ENCODE assay signal across 24 cellular contexts in genomic region chr12:49026101-49026500, GRCh38. TPM values are rescaled to one million over a fixed set of nuclear protein-coding genes. Genes with fewer than 3 reads are reported as not detected.
DNase-seq lines count a peak whose midpoint lies in the region; ATAC-seq and TF ChIP-seq lines count a peak whose summit lies in the region.
"Had no signal": no experiment of that assay in that cellular context is flagged by ENCODE, and none has a peak within 500 bp of the region (broad histone marks: within the 10 kb centered on the region; RNA-seq: fewer than 3 reads in every experiment).

No MANE protein-coding gene starts in this region.

- H3K4me1 Mint-ChIP-seq in CD8-positive, alpha-beta memory T cell, result no peaks in the 10 kb centered on the region
- H3K4me1 Mint-ChIP-seq in endothelial cell (ENCODE audit: unreplicated experiment), result peaks cover 3% of the 10 kb centered on the region
- H3K4me1 Mint-ChIP-seq in stimulated activated effector memory CD8-positive, alpha-beta T cell treated with anti-CD3 and anti-CD28 coated beads, Interleukin-12 subunit alpha, Interleukin-12 subunit beta, amount 100 ng/mL, for 72 hours, result no peaks in the 10 kb centered on the region
- H3K4me1 Mint-ChIP-seq in activated T-helper 1 cell treated with anti-CD3 and anti-CD28 coated beads, Interleukin-12 subunit alpha, Interleukin-12 subunit beta, Interleukin-2, Interleukin-4 antibody, amounts not matched to agents 30 ng/mL and 10 ng/mL and 1 ng/mL, durations not matched to agents 14 hours and 24 hours and 36 hours (ENCODE audit: low read depth), result no peaks in the 10 kb centered on the region

- no peak overlapping the region for H3K4me3 ChIP-seq in CD8-positive, alpha-beta memory T cell (ENCODE audit: low read length)
- H3K4me3 ChIP-seq: SK-N-MC had no signal

- no peaks in the 10 kb centered on the region for H3K27me3 ChIP-seq in CD8-positive, alpha-beta memory T cell (ENCODE audit: insufficient read depth, low read length, poor library complexity, severe bottlenecking)

- H3K9me3 Mint-ChIP-seq in CD8-positive, alpha-beta memory T cell, result no peaks in the 10 kb centered on the region
- H3K9me3 Mint-ChIP-seq in endothelial cell (ENCODE audit: unreplicated experiment), result no peaks in the 10 kb centered on the region
- H3K9me3 Mint-ChIP-seq in stimulated activated effector memory CD8-positive, alpha-beta T cell treated with anti-CD3 and anti-CD28 coated beads, Interleukin-12 subunit alpha, Interleukin-12 subunit beta, amount 100 ng/mL, for 72 hours, result no peaks in the 10 kb centered on the region
- H3K9me3 Mint-ChIP-seq in activated T-helper 1 cell treated with anti-CD3 and anti-CD28 coated beads, Interleukin-12 subunit alpha, Interleukin-12 subunit beta, Interleukin-2, Interleukin-4 antibody, amounts not matched to agents 30 ng/mL and 10 ng/mL and 1 ng/mL, durations not matched to agents 14 hours and 24 hours and 36 hours, result no peaks in the 10 kb centered on the region

- POLR2A ChIA-PET in CD8-positive, alpha-beta memory T cell (lab: Charles Lee), result no interaction called here
- POLR2A ChIA-PET in RWPE1 (lab: Yijun Ruan, JAX; ENCODE audit: low non-redundant PET), result no interaction called here

- H3K9me3 ChIP-seq in CD8-positive, alpha-beta memory T cell (ENCODE audit: low read length), result no peaks in the 10 kb centered on the region

- ATAC-seq in stimulated activated effector memory CD8-positive, alpha-beta T cell treated with anti-CD3 and anti-CD28 coated beads, Interleukin-12 subunit alpha, Interleukin-12 subunit beta, amount 100 ng/mL, for 72 hours, result no peak
- no peak for ATAC-seq in stimulated activated naive CD8-positive, alpha-beta T cell treated with anti-CD3 and anti-CD28 coated beads, Interleukin-15, Interleukin-2, amounts not matched to agents 100 U/mL and 50 U/mL, for 24 hours
- ATAC-seq: HepG2 had no signal

- DNase-seq in CD8-positive, alpha-beta memory T cell, result no peak
- no peak for DNase-seq in RWPE1 (ENCODE audit: low spot score)
- DNase-seq in endothelial cell (ENCODE audit: low spot score), result no peak
- no peak for DNase-seq in stimulated activated effector memory CD8-positive, alpha-beta T cell treated with anti-CD3 and anti-CD28 coated beads, Interleukin-12 subunit alpha, Interleukin-12 subunit beta, amount 100 ng/mL, for 72 hours (ENCODE audit: low spot score in 2 of 2)
- DNase-seq in stimulated activated naive CD8-positive, alpha-beta T cell treated with anti-CD3 and anti-CD28 coated beads, Interleukin-15, Interleukin-2, amounts not matched to agents 100 U/mL and 50 U/mL, for 24 hours, result no peak
- no peak for DNase-seq in activated T-helper 1 cell treated with anti-CD3 and anti-CD28 coated beads, Interleukin-12 subunit alpha, Interleukin-12 subunit beta, Interleukin-2, Interleukin-4 antibody, amounts not matched to agents 30 ng/mL and 10 ng/mL and 1 ng/mL, durations not matched to agents 14 hours and 24 hours and 36 hours (ENCODE audit: low spot score)
- DNase-seq in GM20000 (ENCODE audit: low spot score), result no peak
- DNase-seq: ACHN, COR-L47, DMS153, GDM1, KG1, NCI-H187, NCI-H2107, NCI-H2227 treated with DMSO at 0.1 percent for 48 hours, NCI-H510A treated with DMSO at 0.1 percent for 48 hours, NCI-H774, OCI-M1, SHP77 had no signal

- H3K36me3 Mint-ChIP-seq in CD8-positive, alpha-beta memory T cell, result peaks cover 4 to 87% (median 17%) of the 10 kb centered on the region in 3 donors
- peaks cover 60% of the 10 kb centered on the region for H3K36me3 Mint-ChIP-seq in endothelial cell (ENCODE audit: low read depth, unreplicated experiment)
- H3K36me3 Mint-ChIP-seq in stimulated activated effector memory CD8-positive, alpha-beta T cell treated with anti-CD3 and anti-CD28 coated beads, Interleukin-12 subunit alpha, Interleukin-12 subunit beta, amount 100 ng/mL, for 72 hours, result peaks cover 96% of the 10 kb centered on the region
- peaks cover 47% of the 10 kb centered on the region for H3K36me3 Mint-ChIP-seq in activated T-helper 1 cell treated with anti-CD3 and anti-CD28 coated beads, Interleukin-12 subunit alpha, Interleukin-12 subunit beta, Interleukin-2, Interleukin-4 antibody, amounts not matched to agents 30 ng/mL and 10 ng/mL and 1 ng/mL, durations not matched to agents 14 hours and 24 hours and 36 hours (ENCODE audit: low read depth)

- H3K27ac ChIP-seq in CD8-positive, alpha-beta memory T cell (ENCODE audit: low read depth, low read length), result no peak overlapping the region
- H3K27ac ChIP-seq in RWPE1, result peak overlapping the region; percentile 4; the same call in 1 of the 2 replicates
- H3K27ac ChIP-seq: C4-2B, SK-N-MC had no signal

- H3K27ac Mint-ChIP-seq in CD8-positive, alpha-beta memory T cell, result peak overlapping the region in 7 of 8 donors; percentile 54 to 100 (median 82)
- peak overlapping the region; percentile 13 for H3K27ac Mint-ChIP-seq in endothelial cell (ENCODE audit: unreplicated experiment)
- H3K27ac Mint-ChIP-seq in stimulated activated effector memory CD8-positive, alpha-beta T cell treated with anti-CD3 and anti-CD28 coated beads, Interleukin-12 subunit alpha, Interleukin-12 subunit beta, amount 100 ng/mL, for 72 hours, result peak overlapping the region; percentile 45
- H3K27ac Mint-ChIP-seq in activated T-helper 1 cell treated with anti-CD3 and anti-CD28 coated beads, Interleukin-12 subunit alpha, Interleukin-12 subunit beta, Interleukin-2, Interleukin-4 antibody, amounts not matched to agents 30 ng/mL and 10 ng/mL and 1 ng/mL, durations not matched to agents 14 hours and 24 hours and 36 hours, result no peak overlapping the region

- H3K36me3 ChIP-seq in CD8-positive, alpha-beta memory T cell (ENCODE audit: insufficient read depth, low read length), result peaks cover 45% of the 10 kb centered on the region

- no peak overlapping the region for H3K4me3 Mint-ChIP-seq in CD8-positive, alpha-beta memory T cell
- peak overlapping the region; percentile 30 for H3K4me3 Mint-ChIP-seq in endothelial cell (ENCODE audit: unreplicated experiment)
- no peak overlapping the region for H3K4me3 Mint-ChIP-seq in stimulated activated effector memory CD8-positive, alpha-beta T cell treated with anti-CD3 and anti-CD28 coated beads, Interleukin-12 subunit alpha, Interleukin-12 subunit beta, amount 100 ng/mL, for 72 hours
- no peak overlapping the region for H3K4me3 Mint-ChIP-seq in activated T-helper 1 cell treated with anti-CD3 and anti-CD28 coated beads, Interleukin-12 subunit alpha, Interleukin-12 subunit beta, Interleukin-2, Interleukin-4 antibody, amounts not matched to agents 30 ng/mL and 10 ng/mL and 1 ng/mL, durations not matched to agents 14 hours and 24 hours and 36 hours

- CTCF ChIA-PET in CD8-positive, alpha-beta memory T cell (lab: Charles Lee), result interaction anchor here (0.9 kb wide), 1 partner anchor 62 kb away, joined by 3 read pairs; no protein-coding TSS in a partner anchor
- CTCF ChIA-PET in RWPE1 (lab: Yijun Ruan, JAX), result no interaction called here

- intact Hi-C loops in activated T-helper 1 cell treated with anti-CD3 and anti-CD28 coated beads, Interleukin-12 subunit alpha, Interleukin-12 subunit beta, Interleukin-2, Interleukin-4 antibody, amounts not matched to agents 30 ng/mL and 10 ng/mL and 1 ng/mL, durations not matched to agents 14 hours and 24 hours and 36 hours (cut with micrococcal nuclease), result no loop called here

- H3K4me1 ChIP-seq in CD8-positive, alpha-beta memory T cell (ENCODE audit: insufficient read depth, low read length), result no peaks in the 10 kb centered on the region

- no peaks in the 10 kb centered on the region for H3K27me3 Mint-ChIP-seq in CD8-positive, alpha-beta memory T cell
- peaks cover 21% of the 10 kb centered on the region for H3K27me3 Mint-ChIP-seq in endothelial cell (ENCODE audit: unreplicated experiment)
- H3K27me3 Mint-ChIP-seq in activated T-helper 1 cell treated with anti-CD3 and anti-CD28 coated beads, Interleukin-12 subunit alpha, Interleukin-12 subunit beta, Interleukin-2, Interleukin-4 antibody, amounts not matched to agents 30 ng/mL and 10 ng/mL and 1 ng/mL, durations not matched to agents 14 hours and 24 hours and 36 hours (ENCODE audit: insufficient read depth), result no peaks in the 10 kb centered on the region

- TF ChIP-seq CTCF in RWPE1 (conservative IDR thresholded peaks at IDR 0.05; ENCODE audit: low read depth) (no peak), endothelial cell (IDR thresholded peaks at IDR 0.05; ENCODE audit: unreplicated experiment) (no peak), GM20000 (IDR thresholded peaks at IDR 0.05; ENCODE audit: extremely low read depth, missing control alignments) (no peak)

RNA-seq across cellular contexts. Expression of gene PRKAG1, which starts 7.5 kb away (rescaled TPM):
- total RNA-seq in CD8-positive, alpha-beta memory T cell, result 10 to 100 TPM; 73.3 to 78.3 TPM
- polyA plus RNA-seq in CD8-positive, alpha-beta memory T cell, result 45.9 TPM
- 24.0 TPM for total RNA-seq in endothelial cell (ENCODE audit: unreplicated experiment)
- total RNA-seq in activated T-helper 1 cell treated with anti-CD3 and anti-CD28 coated beads, Interleukin-12 subunit alpha, Interleukin-12 subunit beta, Interleukin-2, Interleukin-4 antibody, amounts not matched to agents 30 ng/mL and 10 ng/mL and 1 ng/mL, durations not matched to agents 14 hours and 24 hours and 36 hours, result 85.0 and 85.1 TPM in 2 replicates

RNA-seq across cellular contexts. Expression of gene DDN, which starts 26.9 kb away (rescaled TPM):
- total RNA-seq in CD8-positive, alpha-beta memory T cell, result under 1 TPM; 0.33 to 0.39 TPM
- not detected for polyA plus RNA-seq in CD8-positive, alpha-beta memory T cell
- 0.10 TPM for total RNA-seq in endothelial cell (ENCODE audit: unreplicated experiment)
- 0.78 and 1.1 TPM in 2 replicates for total RNA-seq in activated T-helper 1 cell treated with anti-CD3 and anti-CD28 coated beads, Interleukin-12 subunit alpha, Interleukin-12 subunit beta, Interleukin-2, Interleukin-4 antibody, amounts not matched to agents 30 ng/mL and 10 ng/mL and 1 ng/mL, durations not matched to agents 14 hours and 24 hours and 36 hours

RNA-seq across cellular contexts. Expression of gene KMT2D, which starts 34.5 kb away (rescaled TPM):
- 10 to 100 TPM; 79.4 to 79.7 TPM for total RNA-seq in CD8-positive, alpha-beta memory T cell
- polyA plus RNA-seq in CD8-positive, alpha-beta memory T cell, result 22.8 TPM
- total RNA-seq in endothelial cell (ENCODE audit: unreplicated experiment), result 135 TPM
- 107 and 109 TPM in 2 replicates for total RNA-seq in activated T-helper 1 cell treated with anti-CD3 and anti-CD28 coated beads, Interleukin-12 subunit alpha, Interleukin-12 subunit beta, Interleukin-2, Interleukin-4 antibody, amounts not matched to agents 30 ng/mL and 10 ng/mL and 1 ng/mL, durations not matched to agents 14 hours and 24 hours and 36 hours

RNA-seq across cellular contexts. Expression of gene RHEBL1, which starts 43.7 kb away (rescaled TPM):
- total RNA-seq in CD8-positive, alpha-beta memory T cell, result 10 to 100 TPM; 10.1 to 10.2 TPM
- 8.0 TPM for polyA plus RNA-seq in CD8-positive, alpha-beta memory T cell
- total RNA-seq in endothelial cell (ENCODE audit: unreplicated experiment), result 3.2 TPM
- 8.6 and 10.7 TPM in 2 replicates for total RNA-seq in activated T-helper 1 cell treated with anti-CD3 and anti-CD28 coated beads, Interleukin-12 subunit alpha, Interleukin-12 subunit beta, Interleukin-2, Interleukin-4 antibody, amounts not matched to agents 30 ng/mL and 10 ng/mL and 1 ng/mL, durations not matched to agents 14 hours and 24 hours and 36 hours

RNA-seq across cellular contexts. Expression of gene WNT1, which starts 48.0 kb away (rescaled TPM):
- not detected for total RNA-seq in CD8-positive, alpha-beta memory T cell
- 2.3 TPM for polyA plus RNA-seq in CD8-positive, alpha-beta memory T cell
- total RNA-seq in endothelial cell (ENCODE audit: unreplicated experiment), result not detected
- 0.21 and 0.24 TPM in 2 replicates for total RNA-seq in activated T-helper 1 cell treated with anti-CD3 and anti-CD28 coated beads, Interleukin-12 subunit alpha, Interleukin-12 subunit beta, Interleukin-2, Interleukin-4 antibody, amounts not matched to agents 30 ng/mL and 10 ng/mL and 1 ng/mL, durations not matched to agents 14 hours and 24 hours and 36 hours
- total RNA-seq: Daoy, H1, HepG2 had no signal
- polyA plus RNA-seq: H1, HepG2 had no signal
